ENCODE assay signal across 19 cellular contexts in the genomic region with DNA sequence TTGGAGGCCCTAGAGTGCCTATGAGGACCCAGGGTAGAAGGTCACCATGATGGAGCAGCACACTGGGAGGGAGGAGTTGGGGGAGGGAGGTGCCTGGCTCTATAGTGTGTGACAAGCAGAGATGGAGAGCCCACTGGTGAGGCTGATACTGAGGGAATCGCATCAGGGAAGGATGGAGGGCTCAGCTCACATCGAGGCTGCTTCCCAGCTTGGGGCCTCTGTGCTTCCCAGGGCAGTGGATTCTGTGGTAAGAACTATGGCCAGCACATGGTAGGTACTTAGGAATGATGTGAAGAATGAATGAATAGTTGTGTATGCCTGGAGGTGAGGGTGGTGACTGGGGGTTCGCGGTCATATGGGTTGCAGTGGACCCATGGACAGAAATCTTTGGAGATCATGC. TPM values are rescaled to one million over a fixed set of nuclear protein-coding genes. Genes with fewer than 3 reads are reported as not detected.
A peak's percentile ranks its signal among the peaks of the same experiment; 100 is the strongest.
DNase-seq lines count a peak whose midpoint lies in the region; ATAC-seq and TF ChIP-seq lines count a peak whose summit lies in the region.
"Had no signal": no experiment of that assay in that cellular context is flagged by ENCODE, and none has a peak within 500 bp of the region (broad histone marks: within the 10 kb centered on the region; RNA-seq: fewer than 3 reads in every experiment).

No MANE protein-coding gene starts in this region.

- H3K9me3 Mint-ChIP-seq in CD8-positive, alpha-beta memory T cell = no peaks in the 10 kb centered on the region
- no peaks in the 10 kb centered on the region for H3K9me3 Mint-ChIP-seq in stimulated activated memory B cell treated with anti-CD40 and anti-IgM and Interleukin-4, amounts not matched to agents 10 μg/mL and 1 μg/mL and 100 μg/mL, for 72 hours

- POLR2A ChIA-PET in CD8-positive, alpha-beta memory T cell (lab: Charles Lee) = no interaction called here

- peak overlapping the region in 5 of 7 donors; percentile 20 to 71 (median 56) for H3K4me3 Mint-ChIP-seq in CD8-positive, alpha-beta memory T cell
- peak overlapping the region; percentile 47 for H3K4me3 Mint-ChIP-seq in stimulated activated memory B cell treated with anti-CD40 and anti-IgM and Interleukin-4, amounts not matched to agents 10 μg/mL and 1 μg/mL and 100 μg/mL, for 72 hours

- no peak for ATAC-seq in stimulated activated memory B cell treated with anti-CD40 and anti-IgM and Interleukin-4, amounts not matched to agents 10 μg/mL and 1 μg/mL and 100 μg/mL, for 72 hours
- ATAC-seq: GM12878 had no signal

- DNase-seq in CD8-positive, alpha-beta memory T cell = no peak
- DNase-seq in islet precursor cell = peak; percentile 32
- no peak for DNase-seq in NCI-H146 treated with DMSO at 0.1 percent for 48 hours (lab: John Stamatoyannopoulos, UW; ENCODE audit: unreplicated experiment)
- no peak for DNase-seq in HPDE6-E6E7 (ENCODE audit: extremely low spot score)
- no peak for DNase-seq in DMS153 (lab: John Stamatoyannopoulos, UW)
- DNase-seq: activated CD4-positive, alpha-beta T cell treated with anti-CD3 and anti-CD28 coated beads for 4 hours; activated CD8-positive, alpha-beta memory T cell treated with anti-CD3 and anti-CD28 coated beads, Interleukin-2, amount 50 U/mL, for 4 hours; GM23248; mesendoderm; NCI-H2029 treated with DMSO at 0.1 percent for 48 hours; sigmoid colon; stimulated activated CD4-positive, alpha-beta T cell treated with anti-CD3 and anti-CD28 coated beads, Interleukin-1b, Interleukin-23, amount 100 ng/mL, for 48 hours had no signal

- H3K4me1 ChIP-seq in CD8-positive, alpha-beta memory T cell (ENCODE audit: insufficient read depth, low read length) = no peaks in the 10 kb centered on the region

- no peak overlapping the region for H3K4me3 ChIP-seq in CD8-positive, alpha-beta memory T cell (ENCODE audit: low read length)
- H3K4me3 ChIP-seq: GM12878, K562 had no signal

- H3K36me3 Mint-ChIP-seq in CD8-positive, alpha-beta memory T cell = no peaks in the 10 kb centered on the region
- no peaks in the 10 kb centered on the region for H3K36me3 Mint-ChIP-seq in stimulated activated memory B cell treated with anti-CD40 and anti-IgM and Interleukin-4, amounts not matched to agents 10 μg/mL and 1 μg/mL and 100 μg/mL, for 72 hours

- no peak overlapping the region for H3K27ac Mint-ChIP-seq in CD8-positive, alpha-beta memory T cell
- H3K27ac Mint-ChIP-seq in stimulated activated memory B cell treated with anti-CD40 and anti-IgM and Interleukin-4, amounts not matched to agents 10 μg/mL and 1 μg/mL and 100 μg/mL, for 72 hours = no peak overlapping the region

- CTCF ChIA-PET in CD8-positive, alpha-beta memory T cell (lab: Charles Lee) = interaction anchor here (0.8 to 1.4 kb wide), 2 partner anchors 10 to 15 kb away, joined by 3 read pairs; no protein-coding TSS in a partner anchor

- H3K27me3 ChIP-seq in CD8-positive, alpha-beta memory T cell (ENCODE audit: insufficient read depth, low read length, poor library complexity, severe bottlenecking) = peaks cover 8% of the 10 kb centered on the region
- H3K27me3 ChIP-seq: esophagus muscularis mucosa, sigmoid colon, SJSA1 had no signal

- H3K4me1 Mint-ChIP-seq in CD8-positive, alpha-beta memory T cell = peaks cover 3 to 6% (median 4%) of the 10 kb centered on the region in 3 donors
- H3K4me1 Mint-ChIP-seq in stimulated activated memory B cell treated with anti-CD40 and anti-IgM and Interleukin-4, amounts not matched to agents 10 μg/mL and 1 μg/mL and 100 μg/mL, for 72 hours = peaks cover 16% of the 10 kb centered on the region

- H3K9me3 ChIP-seq in CD8-positive, alpha-beta memory T cell (ENCODE audit: low read length) = no peaks in the 10 kb centered on the region
- H3K9me3 ChIP-seq: esophagus muscularis mucosa, neutrophil, sigmoid colon, SJSA1 had no signal

- TF ChIP-seq CTCF in VCaP (conservative IDR thresholded peaks at IDR 0.05) = no peak

- H3K27ac ChIP-seq in CD8-positive, alpha-beta memory T cell (ENCODE audit: low read depth, low read length) = no peak overlapping the region
- H3K27ac ChIP-seq in VCaP = peak overlapping the region; percentile 86
- H3K27ac ChIP-seq: GM23248, neutrophil, SJSA1 had no signal

- H3K27me3 Mint-ChIP-seq in CD8-positive, alpha-beta memory T cell = peaks cover 39 to 53% of the 10 kb centered on the region in 2 donors
- peaks cover 49% of the 10 kb centered on the region for H3K27me3 Mint-ChIP-seq in stimulated activated memory B cell treated with anti-CD40 and anti-IgM and Interleukin-4, amounts not matched to agents 10 μg/mL and 1 μg/mL and 100 μg/mL, for 72 hours

- no peaks in the 10 kb centered on the region for H3K36me3 ChIP-seq in CD8-positive, alpha-beta memory T cell (ENCODE audit: insufficient read depth, low read length)
- H3K36me3 ChIP-seq: esophagus muscularis mucosa, neutrophil, sigmoid colon, SJSA1 had no signal

RNA-seq across cellular contexts. Expression of a gene that starts 1.3 kb away (rescaled TPM):
- total RNA-seq in CD8-positive, alpha-beta memory T cell = under 1 TPM; 0.29 to 0.35 TPM
- polyA plus RNA-seq in CD8-positive, alpha-beta memory T cell = not detected
